5 cellular contexts compared by ENCODE assay signal in the genomic region with DNA sequence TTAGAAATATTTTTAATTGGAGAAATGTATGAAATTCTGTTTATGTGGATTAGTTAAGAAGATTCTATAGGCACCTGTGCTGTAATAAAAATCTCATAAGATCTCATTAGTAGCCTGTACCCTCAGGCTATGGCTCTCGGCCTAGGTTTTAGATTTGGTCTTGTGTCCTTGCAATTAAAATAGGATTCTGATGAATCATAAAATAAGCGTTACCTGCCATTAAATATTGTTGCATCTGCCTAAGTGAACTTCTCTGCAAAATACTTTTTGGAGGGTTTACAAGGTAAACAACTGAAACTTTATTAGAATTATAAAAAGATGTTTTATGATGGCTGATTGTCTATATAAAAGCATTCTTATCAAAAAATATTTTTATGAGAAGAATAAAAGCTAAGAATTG.
"Had no signal": no experiment of that assay in that cellular context is flagged by ENCODE, and none has a peak within 500 bp of the region (broad histone marks: within the 10 kb centered on the region; RNA-seq: fewer than 3 reads in every experiment).

No MANE protein-coding gene starts in this region.

- H3K4me3 ChIP-seq: GM23338, K562 had no signal

- DNase-seq: H9, HCEC 1CT, IMR-90 had no signal
